Comparison of ENCODE assay signal across 1 cellular context in genomic region chr9:20558609-20559016, GRCh38.
TF ChIP-seq lines count a peak whose summit lies in the region.

No MANE protein-coding gene starts in this region.

TF ChIP-seq in WTC11, 78 proteins besides CTCF, POLR2A, EP300 and RAD21 (continued from another document):
- TF ChIP-seq SP1 (CRISPR knock-in tag; conservative IDR thresholded peaks at IDR 0.05) (no peak), ZNF317 (CRISPR knock-in tag; IDR thresholded peaks at IDR 0.05; ENCODE audit: borderline replicate concordance, low read depth) (no peak), EMX1 (CRISPR knock-in tag; IDR thresholded peaks at IDR 0.05) (no peak)
TF ChIP-seq in WTC11: peak in this region for 0.
